10 cellular contexts compared by ENCODE assay signal in the genomic region with DNA sequence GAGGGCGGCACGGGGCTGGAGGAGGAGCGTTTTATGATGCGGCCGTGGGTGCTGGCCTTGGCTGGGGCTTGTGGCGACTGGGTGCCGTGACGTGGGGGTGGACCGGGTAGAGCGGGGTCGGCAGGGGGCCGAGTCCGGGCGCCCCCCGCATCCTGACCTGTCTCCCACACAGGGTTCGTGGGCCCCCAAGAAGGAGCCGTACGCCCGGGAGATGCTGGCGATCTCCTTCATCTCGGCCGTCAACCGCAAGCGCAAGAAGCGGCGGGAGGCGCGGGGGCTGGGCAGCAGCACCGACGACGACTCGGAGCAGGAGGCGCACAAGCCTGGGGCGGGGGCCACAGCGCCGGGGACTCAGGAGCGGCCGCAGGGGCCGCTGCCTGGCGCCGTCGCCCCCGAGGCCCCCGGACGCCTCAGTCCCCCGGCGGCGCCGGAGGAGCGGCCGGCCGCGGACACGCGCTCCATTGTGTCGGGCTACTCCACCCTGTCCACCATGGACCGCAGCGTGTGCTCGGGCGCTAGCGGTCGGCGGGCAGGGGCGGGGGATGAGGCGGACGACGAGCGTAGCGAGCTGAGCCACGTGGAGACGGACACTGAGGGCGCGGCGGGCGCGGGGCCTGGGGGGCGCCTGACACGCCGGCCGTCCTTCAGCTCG.
DNase-seq lines count a peak whose midpoint lies in the region; ATAC-seq and TF ChIP-seq lines count a peak whose summit lies in the region.
"Had no signal": no experiment of that assay in that cellular context is flagged by ENCODE, and none has a peak within 500 bp of the region (broad histone marks: within the 10 kb centered on the region; RNA-seq: fewer than 3 reads in every experiment).

No MANE protein-coding gene starts in this region.

- no peaks in the 10 kb centered on the region for H3K9me3 ChIP-seq in CD8-positive, alpha-beta T cell (ENCODE audit: low read length)
- H3K9me3 ChIP-seq in gastroesophageal sphincter (no peaks in the 10 kb centered on the region), neuronal stem cell (replicated peaks in 1 of 2; ENCODE audit: control insufficient read depth in 2 of 2, insufficient read depth in 1 of 2, low read depth in 1 of 2, low read length in 2 of 2) (no peaks in the 10 kb centered on the region)
- H3K9me3 ChIP-seq: ascending aorta had no signal

- no peaks in the 10 kb centered on the region for H3K36me3 ChIP-seq in CD8-positive, alpha-beta T cell (ENCODE audit: insufficient read depth, low read length)
- H3K36me3 ChIP-seq in gastroesophageal sphincter (peaks cover 0 to 33% of the 10 kb centered on the region in 2 donors), neuronal stem cell (replicated peaks in 1 of 2; ENCODE audit: control insufficient read depth in 2 of 2, insufficient read depth in 2 of 2, low read length in 2 of 2) (peaks cover 0 to 6% of the 10 kb centered on the region in 2 donors)

- no peak for TF ChIP-seq CTCF in CD8-positive, alpha-beta T cell (IDR thresholded peaks at IDR 0.05)
- no peak for TF ChIP-seq CTCF in gastroesophageal sphincter (IDR thresholded peaks at IDR 0.05)

- H3K4me1 Mint-ChIP-seq in CD8-positive, alpha-beta T cell (ENCODE audit: low read depth) = peaks cover 9% of the 10 kb centered on the region
- peaks cover 5 to 19% (median 6%) of the 10 kb centered on the region in 3 donors for H3K4me1 Mint-ChIP-seq in T-cell

- peak overlapping the region; percentile 72 for H2BK5ac ChIP-seq in neuronal stem cell (ENCODE audit: low read length)

- peak overlapping the region; percentile 86 for H2BK12ac ChIP-seq in neuronal stem cell (ENCODE audit: low read length)

- peak overlapping the region; percentile 11 for H2AK5ac ChIP-seq in neuronal stem cell (ENCODE audit: low read depth, low read length)

- no peak overlapping the region for H3K14ac ChIP-seq in neuronal stem cell (ENCODE audit: low read length)

- peak overlapping the region; percentile 31 for H3K4me3 ChIP-seq in CD8-positive, alpha-beta T cell (ENCODE audit: low read depth, low read length)
- H3K4me3 ChIP-seq in gastroesophageal sphincter = peak overlapping the region in 1 of 2 donors; percentile 39
- peak overlapping the region in 1 of 2 donors; percentile 74 for H3K4me3 ChIP-seq in neuronal stem cell (ENCODE audit: low read length in 2 of 2)
- H3K4me3 ChIP-seq: ascending aorta had no signal

- POLR2A ChIA-PET in CD8-positive, alpha-beta T cell (lab: Charles Lee) = no interaction called here
- POLR2A ChIA-PET in T-cell (lab: Charles Lee) = no interaction called here

- peak overlapping the region; percentile 9 for H2BK120ac ChIP-seq in neuronal stem cell (ENCODE audit: low read depth, low read length)

- 60% methylated on average over 1 of the region's 81 CpGs; no CpG with 5 or more reads in 1 of the 2 donors for WGBS in gastroesophageal sphincter (ENCODE audit: low coverage in 1 of 2), 2 donors
- no CpG with 5 or more reads among the region's 81 CpGs for WGBS in neuronal stem cell (ENCODE audit: extremely low coverage in 2 of 2, insufficient read length in 2 of 2, insufficient replicate concordance in 1 of 2), 2 donors

- H3K4ac ChIP-seq in neuronal stem cell (ENCODE audit: low read length) = no peak overlapping the region

- H2BK15ac ChIP-seq in neuronal stem cell (ENCODE audit: low read length) = peak overlapping the region; percentile 79

- peak overlapping the region; percentile 78 for H3K4me3 Mint-ChIP-seq in CD8-positive, alpha-beta T cell
- H3K4me3 Mint-ChIP-seq in T-cell = peak overlapping the region; percentile 75 to 83 (median 78)

- intact Hi-C loops in CD8-positive, alpha-beta T cell (cut with DNase I, micrococcal nuclease) = no loop called here

- H3K23ac ChIP-seq in neuronal stem cell (ENCODE audit: low read depth, low read length, poor library complexity) = peak overlapping the region; percentile 63

- no peaks in the 10 kb centered on the region for H3K9me3 Mint-ChIP-seq in CD8-positive, alpha-beta T cell
- H3K9me3 Mint-ChIP-seq in T-cell = no peaks in the 10 kb centered on the region

- peak; percentile 43 for ATAC-seq in CD8-positive, alpha-beta T cell
- ATAC-seq in T-cell (replicated peaks in 1 of 4) (peak; percentile 17 to 50 (median 22)), gastroesophageal sphincter (peak; percentile 39), HG03571 (IDR thresholded peaks at IDR 0.05; ENCODE audit: unreplicated experiment) (no peak)
- ATAC-seq: PC-3 had no signal

- peak overlapping the region; percentile 11 for H2AFZ ChIP-seq in neuronal stem cell (ENCODE audit: low read length)

- no peaks in the 10 kb centered on the region for H3K4me1 ChIP-seq in CD8-positive, alpha-beta T cell (ENCODE audit: insufficient read depth, low read length)
- H3K4me1 ChIP-seq in gastroesophageal sphincter (peaks cover 0 to 36% (median 16%) of the 10 kb centered on the region in 3 donors), neuronal stem cell (ENCODE audit: control insufficient read depth in 2 of 2, insufficient read depth in 1 of 2, low read depth in 1 of 2, low read length in 2 of 2) (peaks cover 0 to 22% of the 10 kb centered on the region in 2 donors)
- H3K4me1 ChIP-seq: ascending aorta had no signal

- peak overlapping the region; percentile 75 for H4K8ac ChIP-seq in neuronal stem cell (ENCODE audit: low read depth, low read length)

- no peaks in the 10 kb centered on the region for H3K36me3 Mint-ChIP-seq in CD8-positive, alpha-beta T cell
- H3K36me3 Mint-ChIP-seq in T-cell = no peaks in the 10 kb centered on the region

- no peak overlapping the region for H3K27ac ChIP-seq in CD8-positive, alpha-beta T cell (ENCODE audit: low read depth, low read length)
- H3K27ac ChIP-seq in gastroesophageal sphincter = peak overlapping the region in 2 of 4 donors; percentile 19 to 60
- no peak overlapping the region for H3K27ac ChIP-seq in neuronal stem cell (replicated peaks; ENCODE audit: low read length)
- H3K27ac ChIP-seq: ascending aorta had no signal

- no peaks in the 10 kb centered on the region for H3K79me1 ChIP-seq in neuronal stem cell (ENCODE audit: low read depth, low read length)

- H3K27me3 Mint-ChIP-seq in CD8-positive, alpha-beta T cell (ENCODE audit: low read depth) = peaks cover 41% of the 10 kb centered on the region
- H3K27me3 Mint-ChIP-seq in T-cell = peaks cover 39 to 40% of the 10 kb centered on the region in 2 donors

- peak overlapping the region; percentile 38 for H3K9ac ChIP-seq in neuronal stem cell (ENCODE audit: low read depth, low read length, poor library complexity)

- peak overlapping the region; percentile 95 for H3K18ac ChIP-seq in neuronal stem cell (ENCODE audit: low read length)

- no peak for DNase-seq in CD8-positive, alpha-beta T cell
- DNase-seq in T-cell = no peak
- no peak for DNase-seq in neuronal stem cell (ENCODE audit: low spot score)
- DNase-seq in NCI-H1417 treated with DMSO at 0.1 percent for 48 hours (lab: John Stamatoyannopoulos, UW) = no peak
- DNase-seq in DMS79 treated with DMSO at 0.1 percent for 48 hours (lab: John Stamatoyannopoulos, UW) = no peak
- no peak for DNase-seq in central memory CD4-positive, alpha-beta T cell

- no peak overlapping the region for H4K91ac ChIP-seq in neuronal stem cell (ENCODE audit: low read depth, low read length, poor library complexity)

- TF ChIP-seq EP300 in gastroesophageal sphincter (IDR thresholded peaks at IDR 0.05) = no peak

- CTCF ChIA-PET in CD8-positive, alpha-beta T cell (lab: Charles Lee) = interaction anchor here (0.9 to 2.0 kb wide), 4 partner anchors 18 to 48 kb away, joined by 3 to 4 read pairs (median 3); no protein-coding TSS in a partner anchor
- CTCF ChIA-PET in T-cell (lab: Charles Lee) = interaction anchor here (0.5 to 0.7 kb wide), 3 partner anchors 48 to 195 kb away, joined by 3 read pairs; no protein-coding TSS in a partner anchor

- no peak for TF ChIP-seq POLR2A in gastroesophageal sphincter (IDR thresholded peaks at IDR 0.05)

- no peak overlapping the region for H3K27ac Mint-ChIP-seq in CD8-positive, alpha-beta T cell
- H3K27ac Mint-ChIP-seq in T-cell = no peak overlapping the region

- H3K4me2 ChIP-seq in neuronal stem cell (ENCODE audit: insufficient read depth, low read length, poor library complexity, severe bottlenecking) = peak overlapping the region; percentile 97

- peaks cover 9% of the 10 kb centered on the region for H3K27me3 ChIP-seq in CD8-positive, alpha-beta T cell (ENCODE audit: insufficient read depth, low read length)
- no peaks in the 10 kb centered on the region for H3K27me3 ChIP-seq in gastroesophageal sphincter
- H3K27me3 ChIP-seq in neuronal stem cell (ENCODE audit: control insufficient read depth in 3 of 3, insufficient read depth in 3 of 3, low read depth in 1 of 3, low read length in 3 of 3) = peaks cover 0 to 30% (median 2%) of the 10 kb centered on the region in 3 experiments
- H3K27me3 ChIP-seq: ascending aorta had no signal
